Comparison of ENCODE assay signal across 21 cellular contexts in genomic region chr4:74544655-74545361, GRCh38.
DNase-seq lines count a peak whose midpoint lies in the region; ATAC-seq and TF ChIP-seq lines count a peak whose summit lies in the region.
"Had no signal": no experiment of that assay in that cellular context is flagged by ENCODE, and none has a peak within 500 bp of the region (broad histone marks: within the 10 kb centered on the region; RNA-seq: fewer than 3 reads in every experiment).

No MANE protein-coding gene starts in this region.

- H2BK15ac ChIP-seq in IMR-90 (ENCODE audit: low read depth, low read length): peak overlapping the region; percentile 77; the same call in 1 of the 3 replicates

- TF ChIP-seq POLR2A in IMR-90 (IDR thresholded peaks at IDR 0.05; ENCODE audit: low read depth, low read length) (no peak), breast epithelium (IDR thresholded peaks at IDR 0.05) (no peak), transverse colon (IDR thresholded peaks at IDR 0.05) (no peak)

- no peak for TF ChIP-seq EP300 in transverse colon (IDR thresholded peaks at IDR 0.05; ENCODE audit: low read depth)

- no peak overlapping the region for H2AFZ ChIP-seq in IMR-90 (replicated peaks; ENCODE audit: low read length, poor library complexity)

- CTCF ChIA-PET in IMR-90 (lab: Yijun Ruan, JAX): interaction anchor here (0.5 to 1.9 kb wide), 4 partner anchors 11 to 383 kb away, joined by 3 to 11 read pairs (median 6); no protein-coding TSS in a partner anchor
- CTCF ChIA-PET in activated CD4-positive, alpha-beta memory T cell treated with anti-CD3 and anti-CD28 coated beads, Interleukin-2, amount 10 ng/mL, durations not matched to agents 7 days and 5 days (lab: Charles Lee): interaction anchor here (0.7 to 3.6 kb wide), 2 partner anchors 12 to 279 kb away, joined by 3 to 10 read pairs; no protein-coding TSS in a partner anchor

- H3K27ac Mint-ChIP-seq in activated CD4-positive, alpha-beta memory T cell treated with anti-CD3 and anti-CD28 coated beads, Interleukin-2, amount 10 ng/mL, durations not matched to agents 7 days and 5 days: no peak overlapping the region
- H3K27ac Mint-ChIP-seq in activated CD4-positive, alpha-beta T cell treated with anti-CD3 and anti-CD28 coated beads, Interleukin-2, amount 10 ng/mL, durations not matched to agents 24 days and 14 days: no peak overlapping the region
- H3K27ac Mint-ChIP-seq: activated CD4-positive, alpha-beta T cell treated with anti-CD3 and anti-CD28 coated beads for 36 hours; activated naive CD4-positive, alpha-beta T cell treated with anti-CD3 and anti-CD28 coated beads, Interleukin-2, amount 50 U/mL, for 72 hours; activated T-cell treated with anti-CD3 and anti-CD28 coated beads, Interleukin-2, amount 50 U/mL, for 24 hours; mesothelial cell of epicardium; stimulated activated effector memory CD8-positive, alpha-beta T cell treated with anti-CD3 and anti-CD28 coated beads, Interleukin-12 subunit alpha, Interleukin-12 subunit beta, amount 100 ng/mL, for 72 hours had no signal

- H2BK20ac ChIP-seq in IMR-90 (ENCODE audit: low read depth, low read length): peak overlapping the region; percentile 59; the same call in 1 of the 2 replicates

- H3K9me3 ChIP-seq in IMR-90 (ENCODE audit: control insufficient read depth, insufficient read depth, low read length): no peaks in the 10 kb centered on the region
- no peaks in the 10 kb centered on the region for H3K9me3 ChIP-seq in breast epithelium
- H3K9me3 ChIP-seq in transverse colon: no peaks in the 10 kb centered on the region
- H3K9me3 ChIP-seq: gastrocnemius medialis, neutrophil, tibial artery had no signal

- H3K27me3 Mint-ChIP-seq in activated CD4-positive, alpha-beta memory T cell treated with anti-CD3 and anti-CD28 coated beads, Interleukin-2, amount 10 ng/mL, durations not matched to agents 7 days and 5 days: peaks cover 4% of the 10 kb centered on the region
- H3K27me3 Mint-ChIP-seq in activated CD4-positive, alpha-beta T cell treated with anti-CD3 and anti-CD28 coated beads, Interleukin-2, amount 10 ng/mL, durations not matched to agents 24 days and 14 days: peaks cover 2% of the 10 kb centered on the region
- H3K27me3 Mint-ChIP-seq: activated CD4-positive, alpha-beta T cell treated with anti-CD3 and anti-CD28 coated beads for 36 hours; activated T-cell treated with anti-CD3 and anti-CD28 coated beads, Interleukin-2, amount 50 U/mL, for 24 hours had no signal

- H3K27me3 ChIP-seq in IMR-90 (ENCODE audit: control insufficient read depth, insufficient read depth, low read length): no peaks in the 10 kb centered on the region
- H3K27me3 ChIP-seq in breast epithelium: no peaks in the 10 kb centered on the region
- no peaks in the 10 kb centered on the region for H3K27me3 ChIP-seq in transverse colon
- H3K27me3 ChIP-seq: gastrocnemius medialis, neutrophil, tibial artery had no signal

- TF ChIP-seq RAD21 in IMR-90 (IDR thresholded peaks at IDR 0.05; ENCODE audit: low read length): no peak

- in situ Hi-C loops in IMR-90 (cut with MboI; ENCODE audit: low sequenced_read_pairs): no loop called here
- in situ Hi-C loops in transverse colon (cut with MboI; ENCODE audit: low pct_ligation_motif_present in 1 of 4, low pct_unique_long_range_greater_than_20kb in 1 of 4, low sequenced_read_pairs in 3 of 4): no loop called here

- H4K20me1 ChIP-seq in IMR-90 (ENCODE audit: insufficient read depth, low read length): no peaks in the 10 kb centered on the region

- H3K4me2 ChIP-seq in IMR-90 (ENCODE audit: low read depth, low read length): no peak overlapping the region

- POLR2A ChIA-PET in IMR-90 (lab: Charles Lee; ENCODE audit: unreplicated experiment): no interaction called here
- POLR2A ChIA-PET in activated CD4-positive, alpha-beta memory T cell treated with anti-CD3 and anti-CD28 coated beads, Interleukin-2, amount 10 ng/mL, durations not matched to agents 7 days and 5 days (lab: Charles Lee): no interaction called here

- H3K14ac ChIP-seq in IMR-90 (replicated peaks; ENCODE audit: low read depth, low read length): peak overlapping the region; percentile 25; the same call in 1 of the 2 replicates

- H3K9me1 ChIP-seq in IMR-90 (ENCODE audit: insufficient read depth, low read length): peaks cover 5% of the 10 kb centered on the region; the same call in 1 of the 2 replicates

- BruUV-seq in IMR-90 (replicated peaks; lab: Mats Ljungman, UMichigan): no TSS peak

- H3K4me1 Mint-ChIP-seq in activated CD4-positive, alpha-beta memory T cell treated with anti-CD3 and anti-CD28 coated beads, Interleukin-2, amount 10 ng/mL, durations not matched to agents 7 days and 5 days: peaks cover 6% of the 10 kb centered on the region
- H3K4me1 Mint-ChIP-seq in activated CD4-positive, alpha-beta T cell treated with anti-CD3 and anti-CD28 coated beads, Interleukin-2, amount 10 ng/mL, durations not matched to agents 24 days and 14 days: peaks cover 3% of the 10 kb centered on the region
- H3K4me1 Mint-ChIP-seq: stimulated activated effector memory CD8-positive, alpha-beta T cell treated with anti-CD3 and anti-CD28 coated beads, Interleukin-12 subunit alpha, Interleukin-12 subunit beta, amount 100 ng/mL, for 72 hours had no signal

- peak overlapping the region; percentile 73 for H2BK5ac ChIP-seq in IMR-90 (ENCODE audit: low read depth, low read length, poor library complexity, severe bottlenecking)

- H2AK5ac ChIP-seq in IMR-90 (ENCODE audit: low read depth, low read length): 0 out of 2 replicates have a peak overlapping the region, but pooled peaks have one; percentile 43

- DNase-seq in IMR-90: peak; percentile 33
- no peak for DNase-seq in breast epithelium (ENCODE audit: low spot score in 2 of 2)
- peak; percentile 71 for DNase-seq in kidney tubule cell (ENCODE audit: low spot score)
- no peak for DNase-seq in transverse colon
- DNase-seq in activated CD4-positive, alpha-beta memory T cell treated with anti-CD3 and anti-CD28 coated beads, Interleukin-2, amount 10 ng/mL, durations not matched to agents 7 days and 5 days: no peak
- no peak for DNase-seq in activated CD4-positive, alpha-beta T cell treated with anti-CD3 and anti-CD28 coated beads, Interleukin-2, amount 10 ng/mL, durations not matched to agents 24 days and 14 days
- no peak for DNase-seq in HuH-7 (ENCODE audit: low spot score)
- no peak for DNase-seq in Right ventricle myocardium superior
- DNase-seq: activated CD4-positive, alpha-beta T cell treated with anti-CD3 and anti-CD28 coated beads for 36 hours; activated T-cell treated with anti-CD3 and anti-CD28 coated beads, Interleukin-2, amount 50 U/mL, for 24 hours; gastrocnemius medialis; GOT3; KBM-7; NCI-H1105 treated with DMSO at 0.1 percent for 48 hours; SHP77 treated with DMSO at 0.1 percent for 48 hours; T1000 had no signal

- H3K9ac ChIP-seq in IMR-90 (ENCODE audit: low read depth, low read length): no peak overlapping the region

- H2AK9ac ChIP-seq in IMR-90 (replicated peaks; ENCODE audit: low read depth, low read length, poor library complexity): no peak overlapping the region

- H3K4me3 ChIP-seq in IMR-90 (ENCODE audit: insufficient read depth, low read depth, low read length): no peak overlapping the region
- no peak overlapping the region for H3K4me3 ChIP-seq in breast epithelium
- H3K4me3 ChIP-seq in transverse colon: no peak overlapping the region
- H3K4me3 ChIP-seq: gastrocnemius medialis, tibial artery had no signal

- intact Hi-C loops in IMR-90 (cut with micrococcal nuclease) (no loop called here), breast epithelium (cut with DNase I; ENCODE audit: low total_unique reads) (no loop called here), transverse colon (cut with DNase I; ENCODE audit: low total_unique reads) (no loop called here), Right ventricle myocardium superior (cut with DNase I) (no loop called here)
- intact Hi-C loops in activated CD4-positive, alpha-beta T cell treated with anti-CD3 and anti-CD28 coated beads, Interleukin-2, amount 10 ng/mL, durations not matched to agents 24 days and 14 days (cut with micrococcal nuclease): no loop called here

- peak overlapping the region; percentile 30 to 42; a peak in 2 of 4 replicates for H4K8ac ChIP-seq in IMR-90 (ENCODE audit: low read depth in 2 of 2, low read length in 2 of 2)

- ATAC-seq in IMR-90 (ENCODE audit: low read depth) (no peak), Right ventricle myocardium superior (ENCODE audit: poor library complexity) (no peak)
- ATAC-seq: activated CD4-positive, alpha-beta T cell treated with anti-CD3 and anti-CD28 coated beads for 36 hours; activated naive CD4-positive, alpha-beta T cell treated with anti-CD3 and anti-CD28 coated beads, Interleukin-2, amount 50 U/mL, for 72 hours; gastrocnemius medialis; stimulated activated effector memory CD8-positive, alpha-beta T cell treated with anti-CD3 and anti-CD28 coated beads, Interleukin-12 subunit alpha, Interleukin-12 subunit beta, amount 100 ng/mL, for 72 hours had no signal

- dilution Hi-C loops in IMR-90 (cut with HindIII; ENCODE audit: low sequenced_read_pairs, unreplicated experiment): no loop called here

- no peaks in the 10 kb centered on the region for H3K36me3 Mint-ChIP-seq in activated CD4-positive, alpha-beta memory T cell treated with anti-CD3 and anti-CD28 coated beads, Interleukin-2, amount 10 ng/mL, durations not matched to agents 7 days and 5 days (ENCODE audit: low read depth)
- no peaks in the 10 kb centered on the region for H3K36me3 Mint-ChIP-seq in activated CD4-positive, alpha-beta T cell treated with anti-CD3 and anti-CD28 coated beads, Interleukin-2, amount 10 ng/mL, durations not matched to agents 24 days and 14 days (ENCODE audit: low read depth)
- H3K36me3 Mint-ChIP-seq: activated naive CD4-positive, alpha-beta T cell treated with anti-CD3 and anti-CD28 coated beads, Interleukin-2, amount 50 U/mL, for 72 hours; mesothelial cell of epicardium; stimulated activated effector memory CD8-positive, alpha-beta T cell treated with anti-CD3 and anti-CD28 coated beads, Interleukin-12 subunit alpha, Interleukin-12 subunit beta, amount 100 ng/mL, for 72 hours had no signal

- peak overlapping the region; percentile 77 for H3K18ac ChIP-seq in IMR-90 (ENCODE audit: low read depth, low read length)

- H3K27ac ChIP-seq in IMR-90 (ENCODE audit: insufficient read depth, low read length) (no peak overlapping the region), breast epithelium (peak overlapping the region; percentile 4 to 9), transverse colon (peak overlapping the region; percentile 33 to 70 (median 60))
- H3K27ac ChIP-seq: gastrocnemius medialis, neutrophil, tibial artery had no signal

- H3K36me3 ChIP-seq in IMR-90 (ENCODE audit: control insufficient read depth, insufficient read depth, low read length) (no peaks in the 10 kb centered on the region), breast epithelium (no peaks in the 10 kb centered on the region), transverse colon (no peaks in the 10 kb centered on the region)
- H3K36me3 ChIP-seq: gastrocnemius medialis, neutrophil, tibial artery had no signal

- no peaks in the 10 kb centered on the region for H3K79me1 ChIP-seq in IMR-90 (ENCODE audit: low read depth in 1 of 2, low read length in 2 of 2)

- peak overlapping the region; percentile 43 for H4K5ac ChIP-seq in IMR-90 (ENCODE audit: low read depth, low read length)

- no peak for TF ChIP-seq CTCF in IMR-90 (conservative IDR thresholded peaks at IDR 0.05; ENCODE audit: low read depth, low read length)
- TF ChIP-seq CTCF in breast epithelium (IDR thresholded peaks at IDR 0.05): no peak
- TF ChIP-seq CTCF in transverse colon (IDR thresholded peaks at IDR 0.05): no peak

- no peak overlapping the region for H3K23ac ChIP-seq in IMR-90 (ENCODE audit: low read depth, low read length)

- peak overlapping the region; percentile 57 for H2BK120ac ChIP-seq in IMR-90 (ENCODE audit: low read depth, low read length)

- H3K4ac ChIP-seq in IMR-90 (ENCODE audit: low read depth, low read length): 0 out of 2 replicates have a peak overlapping the region, but pooled peaks have one; percentile 8

- H4K91ac ChIP-seq in IMR-90 (ENCODE audit: insufficient read depth, low read depth, low read length): 0 out of 2 replicates have a peak overlapping the region, but pooled peaks have one; percentile 18

- H3K56ac ChIP-seq in IMR-90 (ENCODE audit: extremely low read depth, insufficient read depth, low read length): no peak overlapping the region

- WGBS in IMR-90 (ENCODE audit: extremely low coverage in 2 of 2, insufficient read length in 1 of 2), 2 experiments: no CpG with 5 or more reads among the region's 1 CpG
- 60 to 75% methylated on average over 1 of the region's 1 CpG for WGBS in transverse colon (ENCODE audit: low coverage in 1 of 2), 2 donors

- H3K9me3 Mint-ChIP-seq in activated CD4-positive, alpha-beta memory T cell treated with anti-CD3 and anti-CD28 coated beads, Interleukin-2, amount 10 ng/mL, durations not matched to agents 7 days and 5 days: no peaks in the 10 kb centered on the region
- no peaks in the 10 kb centered on the region for H3K9me3 Mint-ChIP-seq in activated CD4-positive, alpha-beta T cell treated with anti-CD3 and anti-CD28 coated beads, Interleukin-2, amount 10 ng/mL, durations not matched to agents 24 days and 14 days
- H3K9me3 Mint-ChIP-seq: activated naive CD4-positive, alpha-beta T cell treated with anti-CD3 and anti-CD28 coated beads, Interleukin-2, amount 50 U/mL, for 72 hours; activated T-cell treated with anti-CD3 and anti-CD28 coated beads, Interleukin-2, amount 50 U/mL, for 24 hours; mesothelial cell of epicardium; stimulated activated effector memory CD8-positive, alpha-beta T cell treated with anti-CD3 and anti-CD28 coated beads, Interleukin-12 subunit alpha, Interleukin-12 subunit beta, amount 100 ng/mL, for 72 hours had no signal

- H3K4me3 Mint-ChIP-seq in activated CD4-positive, alpha-beta memory T cell treated with anti-CD3 and anti-CD28 coated beads, Interleukin-2, amount 10 ng/mL, durations not matched to agents 7 days and 5 days: no peak overlapping the region
- no peak overlapping the region for H3K4me3 Mint-ChIP-seq in activated CD4-positive, alpha-beta T cell treated with anti-CD3 and anti-CD28 coated beads, Interleukin-2, amount 10 ng/mL, durations not matched to agents 24 days and 14 days
- H3K4me3 Mint-ChIP-seq: activated CD4-positive, alpha-beta T cell treated with anti-CD3 and anti-CD28 coated beads for 36 hours; activated T-cell treated with anti-CD3 and anti-CD28 coated beads, Interleukin-2, amount 50 U/mL, for 24 hours; mesothelial cell of epicardium; stimulated activated effector memory CD8-positive, alpha-beta T cell treated with anti-CD3 and anti-CD28 coated beads, Interleukin-12 subunit alpha, Interleukin-12 subunit beta, amount 100 ng/mL, for 72 hours had no signal

- H3K4me1 ChIP-seq in IMR-90 (ENCODE audit: control insufficient read depth, insufficient read depth, low read length): peaks cover 14% of the 10 kb centered on the region
- no peaks in the 10 kb centered on the region for H3K4me1 ChIP-seq in breast epithelium
- peaks cover 16 to 53% (median 27%) of the 10 kb centered on the region in 4 donors for H3K4me1 ChIP-seq in transverse colon
- H3K4me1 ChIP-seq: gastrocnemius medialis had no signal

Comparison
In these comparisons a context has a peak if more than half of its experiments do, and no peak if none do; other contexts are left out.
1. DNase-seq: peak in IMR-90 (single experiment) and kidney tubule cell (single experiment); none in breast epithelium (0 of 2), transverse colon (single experiment), activated CD4-positive, alpha-beta memory T cell treated with anti-CD3 and anti-CD28 coated beads, Interleukin-2, amount 10 ng/mL, durations not matched to agents 7 days and 5 days (single experiment), activated CD4-positive, alpha-beta T cell treated with anti-CD3 and anti-CD28 coated beads, Interleukin-2, amount 10 ng/mL, durations not matched to agents 24 days and 14 days (single experiment), HuH-7 (single experiment) and Right ventricle myocardium superior (single experiment).